Comparison of ENCODE assay signal across 1 cellular context in the genomic region with DNA sequence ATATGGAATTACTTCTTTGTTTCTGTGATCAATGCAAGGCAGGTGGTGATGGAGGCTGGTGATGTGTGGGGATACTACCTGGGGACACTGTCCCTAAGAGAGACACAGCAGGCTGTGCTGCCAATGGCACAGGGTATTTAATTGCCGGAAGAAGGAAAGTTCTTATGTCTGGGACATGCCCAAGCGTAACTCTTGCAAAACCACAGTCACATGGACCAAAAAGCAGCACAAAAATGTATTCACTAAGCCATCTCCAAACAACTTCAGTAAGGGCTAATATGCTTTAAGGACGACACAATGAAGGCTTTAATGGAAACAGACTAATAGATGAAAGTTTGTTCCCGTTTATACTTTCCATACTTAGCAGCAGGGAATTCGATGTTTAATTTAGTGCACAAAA.
TF ChIP-seq lines count a peak whose summit lies in the region.

No MANE protein-coding gene starts in this region.

TF ChIP-seq in GM23338, 12 proteins besides CTCF, POLR2A, EP300 and RAD21 (continued from another document):
- TF ChIP-seq, protein P1, sequence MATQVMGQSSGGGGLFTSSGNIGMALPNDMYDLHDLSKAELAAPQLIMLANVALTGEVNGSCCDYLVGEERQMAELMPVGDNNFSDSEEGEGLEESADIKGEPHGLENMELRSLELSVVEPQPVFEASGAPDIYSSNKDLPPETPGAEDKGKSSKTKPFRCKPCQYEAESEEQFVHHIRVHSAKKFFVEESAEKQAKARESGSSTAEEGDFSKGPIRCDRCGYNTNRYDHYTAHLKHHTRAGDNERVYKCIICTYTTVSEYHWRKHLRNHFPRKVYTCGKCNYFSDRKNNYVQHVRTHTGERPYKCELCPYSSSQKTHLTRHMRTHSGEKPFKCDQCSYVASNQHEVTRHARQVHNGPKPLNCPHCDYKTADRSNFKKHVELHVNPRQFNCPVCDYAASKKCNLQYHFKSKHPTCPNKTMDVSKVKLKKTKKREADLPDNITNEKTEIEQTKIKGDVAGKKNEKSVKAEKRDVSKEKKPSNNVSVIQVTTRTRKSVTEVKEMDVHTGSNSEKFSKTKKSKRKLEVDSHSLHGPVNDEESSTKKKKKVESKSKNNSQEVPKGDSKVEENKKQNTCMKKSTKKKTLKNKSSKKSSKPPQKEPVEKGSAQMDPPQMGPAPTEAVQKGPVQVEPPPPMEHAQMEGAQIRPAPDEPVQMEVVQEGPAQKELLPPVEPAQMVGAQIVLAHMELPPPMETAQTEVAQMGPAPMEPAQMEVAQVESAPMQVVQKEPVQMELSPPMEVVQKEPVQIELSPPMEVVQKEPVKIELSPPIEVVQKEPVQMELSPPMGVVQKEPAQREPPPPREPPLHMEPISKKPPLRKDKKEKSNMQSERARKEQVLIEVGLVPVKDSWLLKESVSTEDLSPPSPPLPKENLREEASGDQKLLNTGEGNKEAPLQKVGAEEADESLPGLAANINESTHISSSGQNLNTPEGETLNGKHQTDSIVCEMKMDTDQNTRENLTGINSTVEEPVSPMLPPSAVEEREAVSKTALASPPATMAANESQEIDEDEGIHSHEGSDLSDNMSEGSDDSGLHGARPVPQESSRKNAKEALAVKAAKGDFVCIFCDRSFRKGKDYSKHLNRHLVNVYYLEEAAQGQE (IDR thresholded peaks at IDR 0.05; ENCODE audit: unreplicated experiment): no peak
- TF ChIP-seq NANOG (IDR thresholded peaks at IDR 0.05; ENCODE audit: borderline replicate concordance) (no peak), ZNF114 (CRISPR knock-in tag; IDR thresholded peaks at IDR 0.05) (no peak), STAT1 (IDR thresholded peaks at IDR 0.05; ENCODE audit: unreplicated experiment) (no peak)
- TF ChIP-seq, protein P2, sequence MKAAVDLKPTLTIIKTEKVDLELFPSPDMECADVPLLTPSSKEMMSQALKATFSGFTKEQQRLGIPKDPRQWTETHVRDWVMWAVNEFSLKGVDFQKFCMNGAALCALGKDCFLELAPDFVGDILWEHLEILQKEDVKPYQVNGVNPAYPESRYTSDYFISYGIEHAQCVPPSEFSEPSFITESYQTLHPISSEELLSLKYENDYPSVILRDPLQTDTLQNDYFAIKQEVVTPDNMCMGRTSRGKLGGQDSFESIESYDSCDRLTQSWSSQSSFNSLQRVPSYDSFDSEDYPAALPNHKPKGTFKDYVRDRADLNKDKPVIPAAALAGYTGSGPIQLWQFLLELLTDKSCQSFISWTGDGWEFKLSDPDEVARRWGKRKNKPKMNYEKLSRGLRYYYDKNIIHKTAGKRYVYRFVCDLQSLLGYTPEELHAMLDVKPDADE (IDR thresholded peaks at IDR 0.05): no peak
TF ChIP-seq in GM23338: peak in this region for 0.
